ENCODE assay signal across 13 cellular contexts in the genomic region with DNA sequence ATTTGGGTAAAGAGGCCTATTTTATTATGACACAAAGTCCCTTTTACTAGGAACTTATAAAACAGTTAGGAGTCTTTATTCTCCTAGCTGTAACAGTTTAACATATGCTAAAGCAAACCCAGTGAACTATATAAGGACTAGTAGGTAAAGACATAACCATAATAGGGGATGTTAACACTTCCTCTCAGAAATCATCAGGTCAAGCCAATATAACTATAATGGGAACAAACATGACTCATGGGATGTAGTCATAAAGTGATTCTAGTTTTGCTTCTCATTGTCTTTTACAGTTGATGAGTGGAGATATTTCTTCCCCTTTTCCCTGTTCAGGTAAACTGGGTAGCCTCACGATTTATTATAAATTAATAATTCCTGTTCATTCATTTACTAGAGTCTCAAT. TPM values are rescaled to one million over a fixed set of nuclear protein-coding genes. Genes with fewer than 3 reads are reported as not detected.
DNase-seq lines count a peak whose midpoint lies in the region; ATAC-seq, FAIRE-seq and TF ChIP-seq lines count a peak whose summit lies in the region.
"Had no signal": no experiment of that assay in that cellular context is flagged by ENCODE, and none has a peak within 500 bp of the region (broad histone marks: within the 10 kb centered on the region; RNA-seq: fewer than 3 reads in every experiment).

No MANE protein-coding gene starts in this region.

- no peaks in the 10 kb centered on the region for H3K27me3 Mint-ChIP-seq in endodermal cell (ENCODE audit: insufficient read depth)
- H3K27me3 Mint-ChIP-seq: naive B cell had no signal

- ATAC-seq in GM18505 (IDR thresholded peaks at IDR 0.05; ENCODE audit: unreplicated experiment) (peak; percentile 95), foreskin keratinocyte (peak; percentile 87)
- ATAC-seq: activated CD8-positive, alpha-beta T cell treated with anti-CD3 and anti-CD28 coated beads for 36 hours had no signal

- no peaks in the 10 kb centered on the region for H3K9me3 ChIP-seq in endodermal cell (ENCODE audit: control insufficient read depth, low read length)
- H3K9me3 ChIP-seq: heart left ventricle had no signal

- H3K4me1 ChIP-seq in foreskin keratinocyte (peaks cover 15% of the 10 kb centered on the region), endodermal cell (ENCODE audit: control insufficient read depth, insufficient read depth, low read length) (no peaks in the 10 kb centered on the region)

- TF ChIP-seq CTCF in foreskin keratinocyte (conservative IDR thresholded peaks at IDR 0.05) (no peak), endodermal cell (conservative IDR thresholded peaks at IDR 0.05) (no peak)

- no peak overlapping the region for H3K27ac Mint-ChIP-seq in endodermal cell
- H3K27ac Mint-ChIP-seq: activated CD8-positive, alpha-beta T cell treated with anti-CD3 and anti-CD28 coated beads for 36 hours; naive B cell had no signal

- no peak overlapping the region for H3K9ac ChIP-seq in endodermal cell (ENCODE audit: extremely low read depth, low read length, poor library complexity, severe bottlenecking)

- H3K36me3 ChIP-seq in endodermal cell (ENCODE audit: control insufficient read depth, insufficient read depth, low read length): no peaks in the 10 kb centered on the region
- H3K36me3 ChIP-seq: heart left ventricle had no signal

- no peak overlapping the region for H3K4me3 ChIP-seq in endodermal cell (ENCODE audit: low read length)
- H3K4me3 ChIP-seq: heart left ventricle had no signal

- no peak overlapping the region for H3K4me3 Mint-ChIP-seq in endodermal cell
- H3K4me3 Mint-ChIP-seq: activated CD8-positive, alpha-beta T cell treated with anti-CD3 and anti-CD28 coated beads for 36 hours; naive B cell had no signal

- WGBS in endodermal cell (ENCODE audit: insufficient coverage in 1 of 2, insufficient read length in 1 of 2), 2 experiments: 88 to 96% methylated on average over 1 of the region's 1 CpG

- peaks cover 16% of the 10 kb centered on the region for H3K36me3 Mint-ChIP-seq in endodermal cell (ENCODE audit: low read depth)
- H3K36me3 Mint-ChIP-seq: naive B cell had no signal

- DNase-seq in H54 (ENCODE audit: insufficient read length, low spot score) (no peak), HPDE6-E6E7 (ENCODE audit: extremely low spot score) (peak; percentile 35), foreskin keratinocyte (peak; percentile 44 to 70), endodermal cell (no peak), cerebellar nuclear complex (lab: John Stamatoyannopoulos, UW) (no peak), middle frontal gyrus (ENCODE audit: extremely low spot score, low spot score) (no peak)
- no peak for DNase-seq in effector CD4-positive, alpha-beta T cell
- DNase-seq: activated CD8-positive, alpha-beta T cell treated with anti-CD3 and anti-CD28 coated beads for 36 hours; heart left ventricle; Karpas-422; naive B cell; stimulated activated CD4-positive, alpha-beta T cell treated with anti-CD3 and anti-CD28 coated beads, Interleukin-4, amount 100 ng/mL, for 24 hours had no signal

- peaks cover 29% of the 10 kb centered on the region for H3K9me3 Mint-ChIP-seq in endodermal cell
- H3K9me3 Mint-ChIP-seq: activated CD8-positive, alpha-beta T cell treated with anti-CD3 and anti-CD28 coated beads for 36 hours had no signal

- H3K27me3 ChIP-seq in foreskin keratinocyte: no peaks in the 10 kb centered on the region
- H3K27me3 ChIP-seq in endodermal cell (ENCODE audit: control insufficient read depth, insufficient read depth, low read length, poor library complexity, severe bottlenecking): no peaks in the 10 kb centered on the region
- H3K27me3 ChIP-seq: heart left ventricle had no signal

- TF ChIP-seq POLR2A in GM18505 (IDR thresholded peaks at IDR 0.05; ENCODE audit: borderline replicate concordance, extremely low read depth, insufficient read depth, insufficient read length) (no peak), H54 (IDR thresholded peaks at IDR 0.05; ENCODE audit: low read depth, low read length) (no peak)

- H3K27ac ChIP-seq in foreskin keratinocyte (no peak overlapping the region), endodermal cell (ENCODE audit: low read depth, low read length) (no peak overlapping the region)
- H3K27ac ChIP-seq: heart left ventricle had no signal

- FAIRE-seq in H54 (lab: Jason Lieb, UNC): peak; percentile 27

- peaks cover 5% of the 10 kb centered on the region for H3K4me1 Mint-ChIP-seq in endodermal cell
- H3K4me1 Mint-ChIP-seq: naive B cell had no signal

RNA-seq across cellular contexts. Expression of a gene that starts 9.7 kb away (rescaled TPM):
- total RNA-seq in foreskin keratinocyte: 0.20 and 0.25 TPM in 2 replicates
- 0.08 and 0.13 TPM in 2 replicates for polyA plus RNA-seq in foreskin keratinocyte
- under 1 TPM; 0.11 to 0.42 TPM for total RNA-seq in endodermal cell
- 6.3 TPM for polyA plus RNA-seq in endodermal cell (2013, experiment 1 of 2)
- polyA plus RNA-seq in endodermal cell (2013, experiment 2 of 2): 6.1 TPM
- total RNA-seq: activated CD8-positive, alpha-beta T cell treated with anti-CD3 and anti-CD28 coated beads for 36 hours had no signal

Comparison
In these comparisons a context has a peak if more than half of its experiments do, and no peak if none do; other contexts are left out.
1. DNase-seq: peak in HPDE6-E6E7 (single experiment) and foreskin keratinocyte (2 of 2); none in H54 (single experiment), endodermal cell (single experiment), effector CD4-positive, alpha-beta T cell (single experiment), cerebellar nuclear complex (0 of 2) and middle frontal gyrus (single experiment).